ENCODE assay signal across 22 cellular contexts in genomic region chr19:18526316-18526715, GRCh38. TPM values are rescaled to one million over a fixed set of nuclear protein-coding genes. Genes with fewer than 3 reads are reported as not detected.
DNase-seq lines count a peak whose midpoint lies in the region; ATAC-seq and TF ChIP-seq lines count a peak whose summit lies in the region.
"Had no signal": no experiment of that assay in that cellular context is flagged by ENCODE, and none has a peak within 500 bp of the region (broad histone marks: within the 10 kb centered on the region; RNA-seq: fewer than 3 reads in every experiment).

No MANE protein-coding gene starts in this region.

- H3K36me3 ChIP-seq in RWPE2 (ENCODE audit: low read depth), result peaks cover 5% of the 10 kb centered on the region; the same call in 1 of the 2 replicates
- H3K36me3 ChIP-seq in neural progenitor cell, result no peaks in the 10 kb centered on the region

- no peak overlapping the region for H2AFZ ChIP-seq in neural progenitor cell (replicated peaks)

- H3K4me3 ChIP-seq in RWPE2 (ENCODE audit: severe bottlenecking), result no peak overlapping the region
- no peak overlapping the region for H3K4me3 ChIP-seq in neural progenitor cell
- no peak overlapping the region for H3K4me3 ChIP-seq in lower leg skin (ENCODE audit: low read depth, poor library complexity, severe bottlenecking)
- H3K4me3 ChIP-seq: BLaER1 treated with 17β-estradiol and CSF1 and Interleukin-3, amounts not matched to agents 10 nM and 100 nM; SJSA1 had no signal

- H3K4me3 Mint-ChIP-seq in neural progenitor cell, result no peak overlapping the region
- H3K4me3 Mint-ChIP-seq: CD8-positive, alpha-beta memory T cell; HFFc6 had no signal

- no peaks in the 10 kb centered on the region for H3K9me3 Mint-ChIP-seq in neural progenitor cell
- H3K9me3 Mint-ChIP-seq: CD8-positive, alpha-beta memory T cell; HFFc6 had no signal

- whole genome bisulfite sequencing in lower leg skin, 2 donors, result 74 to 84% methylated on average over 9 of the region's 9 CpGs

- H3K27me3 Mint-ChIP-seq in neural progenitor cell (ENCODE audit: insufficient read depth, low read depth), result no peaks in the 10 kb centered on the region
- H3K27me3 Mint-ChIP-seq: CD8-positive, alpha-beta memory T cell had no signal

- peak; percentile 94 for DNase-seq in HPDE6-E6E7 (ENCODE audit: extremely low spot score)
- DNase-seq in RWPE2 (ENCODE audit: low spot score), result peak; percentile 90
- peak; percentile 94 for DNase-seq in epithelial cell of prostate (ENCODE audit: low read depth, low spot score)
- DNase-seq in neural progenitor cell (ENCODE audit: low spot score), result no peak
- no peak for DNase-seq in SK-N-DZ (ENCODE audit: low spot score)
- no peak for DNase-seq in lower leg skin (ENCODE audit: low spot score in 2 of 2)
- DNase-seq in RKO (ENCODE audit: low spot score), result no peak
- DNase-seq: CD8-positive, alpha-beta memory T cell; DMS53; EL; HFFc6; Karpas-422; MM.1S; NCI-H1092; NCI-H146; NCI-H2029 treated with DMSO at 0.1 percent for 48 hours; NCI-H446 treated with DMSO at 0.1 percent for 48 hours; NCI-H69; OCI-M1 had no signal

- H3K4me1 ChIP-seq in RWPE2 (ENCODE audit: insufficient read depth, poor library complexity, severe bottlenecking) (peaks cover 5% of the 10 kb centered on the region), neural progenitor cell (no peaks in the 10 kb centered on the region)
- H3K4me1 ChIP-seq: SJSA1 had no signal

- H3K27ac ChIP-seq in RWPE2 (ENCODE audit: poor library complexity, severe bottlenecking) (peak overlapping the region; percentile 75), epithelial cell of prostate (peak overlapping the region; percentile 81), neural progenitor cell (no peak overlapping the region)
- H3K27ac ChIP-seq: BLaER1 treated with 17β-estradiol and CSF1 and Interleukin-3, amounts not matched to agents 10 nM and 100 nM; SJSA1 had no signal

- no peak overlapping the region for H3K9ac ChIP-seq in neural progenitor cell
- H3K9ac ChIP-seq: BLaER1 treated with 17β-estradiol and CSF1 and Interleukin-3, amounts not matched to agents 10 nM and 100 nM had no signal

- H3F3A ChIP-seq in neural progenitor cell (ENCODE audit: low read depth), result peaks cover 16% of the 10 kb centered on the region

- peak; percentile 76 for ATAC-seq in RWPE2 (ENCODE audit: low read depth)
- ATAC-seq in HG03175 (IDR thresholded peaks at IDR 0.05; ENCODE audit: unreplicated experiment), result no peak

- peak overlapping the region; percentile 33 for H3K27ac Mint-ChIP-seq in neural progenitor cell
- H3K27ac Mint-ChIP-seq: CD8-positive, alpha-beta memory T cell; HFFc6 had no signal

- intact Hi-C loops in lower leg skin (cut with DNase I; ENCODE audit: low total_unique reads), result no loop called here

- H3K4me1 Mint-ChIP-seq in neural progenitor cell, result no peaks in the 10 kb centered on the region

- H3K27me3 ChIP-seq in RWPE2 (ENCODE audit: insufficient read depth, poor library complexity, severe bottlenecking) (no peaks in the 10 kb centered on the region), neural progenitor cell (no peaks in the 10 kb centered on the region)
- H3K27me3 ChIP-seq: BLaER1 treated with 17β-estradiol and CSF1 and Interleukin-3, amounts not matched to agents 10 nM and 100 nM; SJSA1 had no signal

- H3K9me3 ChIP-seq in RWPE2 (ENCODE audit: severe bottlenecking) (no peaks in the 10 kb centered on the region), neural progenitor cell (ENCODE audit: low read depth) (no peaks in the 10 kb centered on the region)
- H3K9me3 ChIP-seq: SJSA1 had no signal

- no peak overlapping the region for H3K4me2 ChIP-seq in neural progenitor cell
- H3K4me2 ChIP-seq: BLaER1 treated with 17β-estradiol and CSF1 and Interleukin-3, amounts not matched to agents 10 nM and 100 nM had no signal

- H4K20me1 ChIP-seq in neural progenitor cell (ENCODE audit: low read depth), result peaks cover 3% of the 10 kb centered on the region

- TF ChIP-seq CTCF in RWPE2 (IDR thresholded peaks at IDR 0.05; ENCODE audit: poor library complexity, severe bottlenecking) (no peak), neural progenitor cell (IDR thresholded peaks at IDR 0.05) (no peak), lower leg skin (IDR thresholded peaks at IDR 0.05) (no peak)

- TF ChIP-seq POLR2A in lower leg skin (IDR thresholded peaks at IDR 0.05), result no peak

- H3K79me2 ChIP-seq in neural progenitor cell (ENCODE audit: low read depth), result peaks cover 2% of the 10 kb centered on the region

- H3K36me3 Mint-ChIP-seq in neural progenitor cell, result peaks cover 2% of the 10 kb centered on the region

RNA-seq across cellular contexts. Expression of gene ELL, which starts 4.4 kb away (rescaled TPM):
- 2.9 and 9.8 TPM in 2 replicates for total RNA-seq in neural progenitor cell (ENCODE audit: low replicate concordance)
- polyA plus RNA-seq in SK-N-DZ (2014; cell fraction: cytosol; rRNA removed), result 6.6 and 7.1 TPM in 2 replicates
- polyA plus RNA-seq in SK-N-DZ (2014; cell fraction: nucleus; rRNA removed), result 8.1 and 9.4 TPM in 2 replicates
- total RNA-seq in lower leg skin, result 10 to 100 TPM; 21.5 to 37.9 (median 24.8) TPM

RNA-seq across cellular contexts. Expression of gene FKBP8, which starts 17.1 kb away (rescaled TPM):
- total RNA-seq in neural progenitor cell (ENCODE audit: low replicate concordance), result 115 and 418 TPM in 2 replicates
- 250 and 297 TPM in 2 replicates for polyA plus RNA-seq in SK-N-DZ (2014; cell fraction: cytosol; rRNA removed)
- 155 and 232 TPM in 2 replicates for polyA plus RNA-seq in SK-N-DZ (2014; cell fraction: nucleus; rRNA removed)
- 100 to 1,000 TPM; 248 to 285 (median 263) TPM for total RNA-seq in lower leg skin

RNA-seq across cellular contexts. Expression of gene KXD1, which starts 31.4 kb away (rescaled TPM):
- total RNA-seq in neural progenitor cell (ENCODE audit: low replicate concordance) (82.7 and 151 TPM in 2 replicates), lower leg skin (10 to 100 TPM; 61.9 to 98.5 (median 89.7) TPM)
- 89.4 and 109 TPM in 2 replicates for polyA plus RNA-seq in SK-N-DZ (2014; cell fraction: cytosol; rRNA removed)
- 75.4 and 103 TPM in 2 replicates for polyA plus RNA-seq in SK-N-DZ (2014; cell fraction: nucleus; rRNA removed)

RNA-seq across cellular contexts. Expression of gene UBA52, which starts 45.3 kb away (rescaled TPM):
- total RNA-seq in neural progenitor cell (ENCODE audit: low replicate concordance) (625 and 768 TPM in 2 replicates), lower leg skin (1,000 to 10,000 TPM in 1 of 4 donors, 100 to 1,000 TPM in 3; 625 to 1,001 (median 848) TPM)
- polyA plus RNA-seq in SK-N-DZ (2014; cell fraction: cytosol; rRNA removed), result 826 and 902 TPM in 2 replicates
- 558 and 639 TPM in 2 replicates for polyA plus RNA-seq in SK-N-DZ (2014; cell fraction: nucleus; rRNA removed)

Comparison
In these comparisons a context has a peak if more than half of its experiments do, and no peak if none do; other contexts are left out.
1. DNase-seq: peak in HPDE6-E6E7 (single experiment), RWPE2 (single experiment) and epithelial cell of prostate (single experiment); none in neural progenitor cell (single experiment), SK-N-DZ (single experiment), lower leg skin (0 of 2) and RKO (single experiment).